ENCODE assay signal across 11 cellular contexts in genomic region chr5:159175547-159175946, GRCh38. TPM values are rescaled to one million over a fixed set of nuclear protein-coding genes. Genes with fewer than 3 reads are reported as not detected.
A peak's percentile ranks its signal among the peaks of the same experiment; 100 is the strongest.
DNase-seq lines count a peak whose midpoint lies in the region; ATAC-seq, FAIRE-seq and TF ChIP-seq lines count a peak whose summit lies in the region.
"Had no signal": no experiment of that assay in that cellular context is flagged by ENCODE, and none has a peak within 500 bp of the region (broad histone marks: within the 10 kb centered on the region; RNA-seq: fewer than 3 reads in every experiment).

No MANE protein-coding gene starts in this region.

- ATAC-seq in activated CD4-positive, alpha-beta T cell treated with anti-CD3 and anti-CD28 coated beads for 36 hours: no peak
- peak in 3 of 4 donors; percentile 61 to 67 (median 66) for ATAC-seq in heart left ventricle
- ATAC-seq in stimulated activated naive B cell treated with anti-CD40 and anti-IgM and Interleukin-4, amounts not matched to agents 10 μg/mL and 1 μg/mL and 100 μg/mL, for 72 hours (replicated peaks): no peak

- no peak overlapping the region for H3K4me3 ChIP-seq in heart left ventricle

- H3K27me3 ChIP-seq in heart left ventricle: no peaks in the 10 kb centered on the region

- H3K9me3 Mint-ChIP-seq in activated CD4-positive, alpha-beta T cell treated with anti-CD3 and anti-CD28 coated beads for 36 hours (ENCODE audit: low read depth): no peaks in the 10 kb centered on the region
- H3K9me3 Mint-ChIP-seq in activated naive CD8-positive, alpha-beta T cell (ENCODE audit: low read depth): no peaks in the 10 kb centered on the region
- no peaks in the 10 kb centered on the region for H3K9me3 Mint-ChIP-seq in stimulated activated naive B cell treated with anti-CD40 and anti-IgM and Interleukin-4, amounts not matched to agents 10 μg/mL and 1 μg/mL and 100 μg/mL, for 72 hours

- no peak for DNase-seq in activated CD4-positive, alpha-beta T cell treated with anti-CD3 and anti-CD28 coated beads for 36 hours
- DNase-seq in activated CD4-positive, alpha-beta T cell treated with anti-CD3 and anti-CD28 coated beads, Interleukin-2, amount 50 U/mL, for 1 hour: no peak
- DNase-seq in heart left ventricle: no peak
- no peak for DNase-seq in stimulated activated naive B cell treated with anti-CD40 and anti-IgM and Interleukin-4, amounts not matched to agents 10 μg/mL and 1 μg/mL and 100 μg/mL, for 72 hours
- no peak for DNase-seq in D721Med (ENCODE audit: insufficient read length, low spot score)
- no peak for DNase-seq in KG1 (lab: John Stamatoyannopoulos, UW)
- no peak for DNase-seq in NCI-H526 (lab: John Stamatoyannopoulos, UW)
- DNase-seq: NCI-H345, SK-N-SH had no signal

- H3K27ac Mint-ChIP-seq in activated CD4-positive, alpha-beta T cell treated with anti-CD3 and anti-CD28 coated beads for 36 hours: peak overlapping the region; percentile 74
- H3K27ac Mint-ChIP-seq in activated naive CD8-positive, alpha-beta T cell: peak overlapping the region; percentile 91
- H3K27ac Mint-ChIP-seq in stimulated activated naive B cell treated with anti-CD40 and anti-IgM and Interleukin-4, amounts not matched to agents 10 μg/mL and 1 μg/mL and 100 μg/mL, for 72 hours: peak overlapping the region; percentile 5

- H3K4me3 Mint-ChIP-seq in activated CD4-positive, alpha-beta T cell treated with anti-CD3 and anti-CD28 coated beads for 36 hours: no peak overlapping the region
- peak overlapping the region; percentile 67 for H3K4me3 Mint-ChIP-seq in activated naive CD8-positive, alpha-beta T cell
- no peak overlapping the region for H3K4me3 Mint-ChIP-seq in stimulated activated naive B cell treated with anti-CD40 and anti-IgM and Interleukin-4, amounts not matched to agents 10 μg/mL and 1 μg/mL and 100 μg/mL, for 72 hours

- H3K36me3 Mint-ChIP-seq in activated CD4-positive, alpha-beta T cell treated with anti-CD3 and anti-CD28 coated beads for 36 hours (ENCODE audit: low read depth): peaks cover 59% of the 10 kb centered on the region
- peaks cover 28% of the 10 kb centered on the region for H3K36me3 Mint-ChIP-seq in activated naive CD8-positive, alpha-beta T cell
- peaks cover 15 to 23% of the 10 kb centered on the region in 2 donors for H3K36me3 Mint-ChIP-seq in stimulated activated naive B cell treated with anti-CD40 and anti-IgM and Interleukin-4, amounts not matched to agents 10 μg/mL and 1 μg/mL and 100 μg/mL, for 72 hours

- TF ChIP-seq CTCF in heart left ventricle (IDR thresholded peaks at IDR 0.05) (no peak), D721Med (IDR thresholded peaks at IDR 0.05; ENCODE audit: insufficient read depth, missing control alignments) (no peak)

- H3K27me3 Mint-ChIP-seq in activated CD4-positive, alpha-beta T cell treated with anti-CD3 and anti-CD28 coated beads for 36 hours: no peaks in the 10 kb centered on the region
- H3K27me3 Mint-ChIP-seq in activated naive CD8-positive, alpha-beta T cell: no peaks in the 10 kb centered on the region
- no peaks in the 10 kb centered on the region for H3K27me3 Mint-ChIP-seq in stimulated activated naive B cell treated with anti-CD40 and anti-IgM and Interleukin-4, amounts not matched to agents 10 μg/mL and 1 μg/mL and 100 μg/mL, for 72 hours

- peaks cover 8 to 66% (median 41%) of the 10 kb centered on the region in 12 donors for H3K4me1 ChIP-seq in heart left ventricle

- peaks cover 0 to 36% (median 8%) of the 10 kb centered on the region in 9 donors for H3K36me3 ChIP-seq in heart left ventricle

- POLR2A ChIA-PET in activated CD4-positive, alpha-beta T cell treated with anti-CD3 and anti-CD28 coated beads for 36 hours (lab: Charles Lee): no interaction called here

- FAIRE-seq in D721Med (lab: Jason Lieb, UNC): no peak
- FAIRE-seq: islet of Langerhans had no signal

- TF ChIP-seq POLR2A in heart left ventricle (IDR thresholded peaks at IDR 0.05): no peak

- CTCF ChIA-PET in activated CD4-positive, alpha-beta T cell treated with anti-CD3 and anti-CD28 coated beads for 36 hours (lab: Charles Lee): interaction anchor here (0.9 to 1.5 kb wide), 2 partner anchors 18 to 32 kb away, joined by 3 to 5 read pairs; no protein-coding TSS in a partner anchor

- 4 to 12% (median 7%) methylated on average over 1 of the region's 1 CpG for WGBS in heart left ventricle, 4 donors

- peaks cover 77% of the 10 kb centered on the region for H3K4me1 Mint-ChIP-seq in activated CD4-positive, alpha-beta T cell treated with anti-CD3 and anti-CD28 coated beads for 36 hours
- peaks cover 75% of the 10 kb centered on the region for H3K4me1 Mint-ChIP-seq in activated naive CD8-positive, alpha-beta T cell (ENCODE audit: low read depth)
- H3K4me1 Mint-ChIP-seq in stimulated activated naive B cell treated with anti-CD40 and anti-IgM and Interleukin-4, amounts not matched to agents 10 μg/mL and 1 μg/mL and 100 μg/mL, for 72 hours: peaks cover 15 to 44% of the 10 kb centered on the region in 2 donors

- intact Hi-C loops in activated CD4-positive, alpha-beta T cell treated with anti-CD3 and anti-CD28 coated beads for 36 hours (cut with DNase I, micrococcal nuclease): loop anchor here (5.0 to 10.0 kb wide), 4 partner anchors 87 to 1321 kb away; partner anchors contain the start of genes CLINT1 (in 1 of the 2) and UBLCP1 (in 1 of the 2)
- intact Hi-C loops in heart left ventricle (cut with DNase I): no loop called here

- H3K27ac ChIP-seq in heart left ventricle: peak overlapping the region; percentile 12 to 67 (median 55)

- no peaks in the 10 kb centered on the region for H3K9me3 ChIP-seq in heart left ventricle
- H3K9me3 ChIP-seq: SK-N-SH had no signal

RNA-seq across cellular contexts. Expression of gene RNF145, which starts 33.8 kb away (rescaled TPM):
- 10 to 100 TPM; 81.9 to 87.5 TPM for total RNA-seq in activated CD4-positive, alpha-beta T cell treated with anti-CD3 and anti-CD28 coated beads for 36 hours
- total RNA-seq in heart left ventricle: 10 to 100 TPM; 15.5 to 47.0 (median 25.2) TPM
- polyA plus RNA-seq in heart left ventricle: 10 to 100 TPM in 1 of 2 donors, 1 to 10 TPM in 1; 6.2 to 69.0 TPM

Comparison
In these comparisons a context has a peak if more than half of its experiments do, and no peak if none do; other contexts are left out.
1. ATAC-seq: peak in heart left ventricle (3 of 4); none in activated CD4-positive, alpha-beta T cell treated with anti-CD3 and anti-CD28 coated beads for 36 hours (single experiment) and stimulated activated naive B cell treated with anti-CD40 and anti-IgM and Interleukin-4, amounts not matched to agents 10 μg/mL and 1 μg/mL and 100 μg/mL, for 72 hours (0 of 2).
2. H3K27ac Mint-ChIP-seq: peak in every context shown above with its lines; median percentile 91 in activated naive CD8-positive, alpha-beta T cell; 74 in activated CD4-positive, alpha-beta T cell treated with anti-CD3 and anti-CD28 coated beads for 36 hours; 5 in stimulated activated naive B cell treated with anti-CD40 and anti-IgM and Interleukin-4, amounts not matched to agents 10 μg/mL and 1 μg/mL and 100 μg/mL, for 72 hours.
3. intact Hi-C loops: an anchor here in activated CD4-positive, alpha-beta T cell treated with anti-CD3 and anti-CD28 coated beads for 36 hours (5.0 to 10.0 kb wide); none called in heart left ventricle.